In genomic region chr2:68357608-68358337, GRCh38 we compare ENCODE assay signal across 1 cellular context.
TF ChIP-seq lines count a peak whose summit lies in the region.

No MANE protein-coding gene starts in this region.

TF ChIP-seq in K562, 482 proteins besides CTCF, POLR2A, EP300 and RAD21 (continued from another document):
- peak; percentile 38; the same call in 1 of the 2 replicates for TF ChIP-seq ZNF592 (IDR thresholded peaks at IDR 0.05)
- peak; percentile 34; the same call in 1 of the 2 replicates for TF ChIP-seq SMC3 (conservative IDR thresholded peaks at IDR 0.05; ENCODE audit: insufficient read depth, low read depth, low read length)
- TF ChIP-seq ETV1 (tag; conservative IDR thresholded peaks at IDR 0.05; ENCODE audit: low read depth), result no peak
- TF ChIP-seq ZNF253 (CRISPR knock-in tag; conservative IDR thresholded peaks at IDR 0.05), result no peak
- peak; percentile 30; the same call in 1 of the 2 replicates for TF ChIP-seq TFAP4 (CRISPR knock-in tag; IDR thresholded peaks at IDR 0.05; ENCODE audit: borderline replicate concordance)
- TF ChIP-seq GTF2E2 (tag; IDR thresholded peaks at IDR 0.05), result no peak
- no peak for TF ChIP-seq ZBTB43 (CRISPR knock-in tag; IDR thresholded peaks at IDR 0.05)
- TF ChIP-seq ZBTB49 (CRISPR knock-in tag; IDR thresholded peaks at IDR 0.05; ENCODE audit: borderline replicate concordance), result no peak
- peak; percentile 45; the same call in 1 of the 2 replicates for TF ChIP-seq CTBP1 (IDR thresholded peaks at IDR 0.05; ENCODE audit: borderline replicate concordance)
- TF ChIP-seq ZNF561 (CRISPR knock-in tag; conservative IDR thresholded peaks at IDR 0.05), result no peak
- 0 out of 4 replicates have a peak, but pooled peaks of 1 of the 2 experiments have one; percentile 32 for TF ChIP-seq FOXK2 (conservative IDR thresholded peaks at IDR 0.05 in 1 of 2, IDR thresholded peaks at IDR 0.05 in 1 of 2; ENCODE audit: low read depth in 2 of 2)
- no peak for TF ChIP-seq HNRNPLL (IDR thresholded peaks at IDR 0.05; ENCODE audit: low read depth, low read length, poor library complexity, severe bottlenecking)
- no peak for TF ChIP-seq SMARCE1 (IDR thresholded peaks at IDR 0.05)
- TF ChIP-seq CREM (IDR thresholded peaks at IDR 0.05; ENCODE audit: low read depth), result 0 out of 2 replicates have a peak, but pooled peaks have one; percentile 23
- TF ChIP-seq ELK3 (CRISPR knock-in tag; IDR thresholded peaks at IDR 0.05), result no peak
- TF ChIP-seq ZBTB12 (CRISPR knock-in tag; IDR thresholded peaks at IDR 0.05), result no peak
- no peak for TF ChIP-seq AFF1 (IDR thresholded peaks at IDR 0.05; ENCODE audit: low read depth in 1 of 2, partially characterized antibody in 2 of 2)
- TF ChIP-seq ZSCAN32 (CRISPR knock-in tag; IDR thresholded peaks at IDR 0.05), result no peak
- no peak for TF ChIP-seq NRF1 (conservative IDR thresholded peaks at IDR 0.05 in 1 of 2, IDR thresholded peaks at IDR 0.05 in 1 of 2)
- no peak for TF ChIP-seq CREB1 (IDR thresholded peaks at IDR 0.05)
- peak; percentile 26; the same call in 1 of the 2 replicates for TF ChIP-seq CREB1 (CRISPR knock-in tag; IDR thresholded peaks at IDR 0.05)
- no peak for TF ChIP-seq MYBL2 (IDR thresholded peaks at IDR 0.05; ENCODE audit: low read depth)
- no peak for TF ChIP-seq MYBL2 (CRISPR knock-in tag; IDR thresholded peaks at IDR 0.05; ENCODE audit: borderline replicate concordance)
- TF ChIP-seq SOX6 (IDR thresholded peaks at IDR 0.05), result no peak
- no peak for TF ChIP-seq NFE2L1 (tag; IDR thresholded peaks at IDR 0.05; ENCODE audit: borderline replicate concordance, low read depth)
- no peak for TF ChIP-seq TARDBP (IDR thresholded peaks at IDR 0.05)
- TF ChIP-seq ZNF780A (CRISPR knock-in tag; IDR thresholded peaks at IDR 0.05), result no peak
- TF ChIP-seq DEAF1 (CRISPR knock-in tag; IDR thresholded peaks at IDR 0.05), result peak; percentile 61
- TF ChIP-seq ZFPM2 (CRISPR knock-in tag; IDR thresholded peaks at IDR 0.05), result no peak
- TF ChIP-seq PREB (CRISPR knock-in tag; IDR thresholded peaks at IDR 0.05), result 0 out of 2 replicates have a peak, but pooled peaks have one; percentile 43
